Comparison of ENCODE assay signal across 2 cellular contexts in the genomic region with DNA sequence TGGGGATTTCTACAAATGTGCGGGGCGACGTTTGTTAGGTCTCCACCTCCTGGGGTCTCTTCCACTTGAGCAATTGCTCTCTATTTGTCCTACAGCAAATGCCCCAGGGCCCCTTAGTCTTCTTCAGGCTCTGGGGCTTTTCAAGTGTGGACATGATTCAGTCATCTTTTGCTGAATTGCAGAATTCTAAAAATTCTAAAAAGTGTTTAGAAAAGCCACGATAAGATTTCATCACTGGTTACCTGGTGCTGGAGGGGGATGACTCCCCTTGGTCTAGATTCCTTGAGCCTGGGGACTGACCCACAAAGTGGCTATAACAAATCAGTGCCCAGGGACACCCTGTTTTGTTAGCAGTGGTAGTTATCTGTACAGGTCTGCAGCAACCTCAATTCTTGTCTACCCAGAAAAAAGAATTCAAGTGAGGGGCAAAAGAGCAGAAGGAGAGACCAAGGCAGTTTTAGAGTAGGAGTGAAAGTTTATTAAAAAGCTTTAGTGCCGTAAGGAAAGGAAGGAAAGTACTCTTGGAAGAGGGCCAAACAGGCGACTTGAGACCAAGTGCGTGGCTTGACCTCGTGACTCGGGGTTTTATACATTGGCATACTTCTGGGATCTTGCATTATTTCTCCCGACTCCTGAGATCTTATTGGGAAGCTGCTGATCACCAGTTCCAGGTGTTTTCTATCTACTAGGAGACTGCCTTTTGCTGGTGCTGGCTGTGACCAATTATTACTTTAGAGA.
TF ChIP-seq lines count a peak whose summit lies in the region.

No MANE protein-coding gene starts in this region.

TF ChIP-seq in HCT116, 20 proteins besides CTCF, POLR2A, EP300 and RAD21:
- TF ChIP-seq YY1 (IDR thresholded peaks at IDR 0.05; ENCODE audit: extremely low read depth, insufficient replicate concordance, low read depth, low read length): no peak

TF ChIP-seq in K562, 482 proteins besides CTCF, POLR2A, EP300 and RAD21:
- TF ChIP-seq NCOA6 (IDR thresholded peaks at IDR 0.05) (no peak), NFIC (IDR thresholded peaks at IDR 0.05) (peak; percentile 68), ZNF175 (CRISPR knock-in tag; IDR thresholded peaks at IDR 0.05; ENCODE audit: low read depth) (no peak), MBD1 (CRISPR knock-in tag; IDR thresholded peaks at IDR 0.05) (no peak), MAFF (IDR thresholded peaks at IDR 0.05; ENCODE audit: low read length) (peak; percentile 51), MAFG (tag; conservative IDR thresholded peaks at IDR 0.05) (peak; percentile 65), C11orf30 (IDR thresholded peaks at IDR 0.05; ENCODE audit: low read depth) (peak; percentile 59), ZNF316 (IDR thresholded peaks at IDR 0.05) (peak; percentile 51)
